Comparison of ENCODE assay signal across 1 cellular context in genomic region chr11:83284501-83285051, GRCh38.
TF ChIP-seq lines count a peak whose summit lies in the region.

No MANE protein-coding gene starts in this region.

TF ChIP-seq in HepG2, 621 proteins besides CTCF, POLR2A, EP300 and RAD21 (continued from another document and continues in another):
- TF ChIP-seq ZNF609 (CRISPR knock-in tag; IDR thresholded peaks at IDR 0.05; ENCODE audit: borderline replicate concordance) (peak; percentile 73; the same call in 1 of the 2 replicates), TSC22D2 (CRISPR knock-in tag; IDR thresholded peaks at IDR 0.05; ENCODE audit: borderline replicate concordance) (no peak), ZNF138 (CRISPR knock-in tag; IDR thresholded peaks at IDR 0.05; ENCODE audit: low read depth) (no peak), ZNF24 (IDR thresholded peaks at IDR 0.05) (no peak), ZNF337 (CRISPR knock-in tag; IDR thresholded peaks at IDR 0.05; ENCODE audit: borderline replicate concordance, low read depth) (no peak), ZNF776 (CRISPR knock-in tag; IDR thresholded peaks at IDR 0.05) (no peak), PAXIP1 (CRISPR knock-in tag; conservative IDR thresholded peaks at IDR 0.05) (peak; percentile 77), SAP130 (CRISPR knock-in tag; IDR thresholded peaks at IDR 0.05; ENCODE audit: low read depth) (peak; percentile 49), PCBP2 (optimal IDR thresholded peaks at IDR 0.05; ENCODE audit: low read depth, low read length, poor library complexity, severe bottlenecking) (no peak), ZSCAN21 (CRISPR knock-in tag; IDR thresholded peaks at IDR 0.05; ENCODE audit: borderline replicate concordance) (no peak), TEF (CRISPR knock-in tag; IDR thresholded peaks at IDR 0.05) (0 out of 2 replicates have a peak, but pooled peaks have one; percentile 6), PRMT3 (CRISPR knock-in tag; IDR thresholded peaks at IDR 0.05; ENCODE audit: borderline replicate concordance, low read depth) (no peak), MXD4 (CRISPR knock-in tag; IDR thresholded peaks at IDR 0.05) (no peak), KAT8 (CRISPR knock-in tag; IDR thresholded peaks at IDR 0.05) (no peak), ARID3A (IDR thresholded peaks at IDR 0.05; ENCODE audit: low read depth, low read length) (peak; percentile 79), ZNF296 (CRISPR knock-in tag; conservative IDR thresholded peaks at IDR 0.05) (no peak), ZKSCAN8 (CRISPR knock-in tag; IDR thresholded peaks at IDR 0.05; ENCODE audit: borderline replicate concordance) (0 out of 2 replicates have a peak, but pooled peaks have one; percentile 38), ADNP (CRISPR knock-in tag; IDR thresholded peaks at IDR 0.05) (no peak), SPEN (CRISPR knock-in tag; IDR thresholded peaks at IDR 0.05; ENCODE audit: low read depth) (no peak), HNF4G (IDR thresholded peaks at IDR 0.05; ENCODE audit: borderline replicate concordance, low read depth, low read length) (no peak), HNF4G (CRISPR knock-in tag; IDR thresholded peaks at IDR 0.05; ENCODE audit: borderline replicate concordance, low read depth) (no peak), SP4 (CRISPR knock-in tag; IDR thresholded peaks at IDR 0.05) (no peak), REL (CRISPR knock-in tag; conservative IDR thresholded peaks at IDR 0.05) (no peak), PRDM4 (CRISPR knock-in tag; IDR thresholded peaks at IDR 0.05; ENCODE audit: borderline replicate concordance) (no peak), CCDC6 (CRISPR knock-in tag; IDR thresholded peaks at IDR 0.05) (0 out of 2 replicates have a peak, but pooled peaks have one; percentile 13), ARID2 (CRISPR knock-in tag; IDR thresholded peaks at IDR 0.05; ENCODE audit: borderline replicate concordance) (no peak), ZNF770 (CRISPR knock-in tag; IDR thresholded peaks at IDR 0.05) (no peak), POGZ (CRISPR knock-in tag; IDR thresholded peaks at IDR 0.05) (no peak), NFYC (CRISPR knock-in tag; IDR thresholded peaks at IDR 0.05) (no peak), KLF9 (CRISPR knock-in tag; IDR thresholded peaks at IDR 0.05; ENCODE audit: low read depth) (no peak), ZNF207 (IDR thresholded peaks at IDR 0.05; ENCODE audit: borderline replicate concordance) (no peak), ZNF180 (CRISPR knock-in tag; IDR thresholded peaks at IDR 0.05; ENCODE audit: borderline replicate concordance, low read depth) (no peak), MED8 (CRISPR knock-in tag; IDR thresholded peaks at IDR 0.05; ENCODE audit: insufficient replicate concordance) (no peak), SRSF1 (optimal IDR thresholded peaks at IDR 0.05; ENCODE audit: low read depth, low read length) (no peak), PTBP1 (IDR thresholded peaks at IDR 0.05; ENCODE audit: low read depth, low read length, poor library complexity, severe bottlenecking) (no peak), HOMEZ (CRISPR knock-in tag; IDR thresholded peaks at IDR 0.05; ENCODE audit: low read depth) (no peak), NFATC3 (CRISPR knock-in tag; IDR thresholded peaks at IDR 0.05) (no peak), ZNF331 (CRISPR knock-in tag; IDR thresholded peaks at IDR 0.05) (no peak), TARDBP (CRISPR knock-in tag; IDR thresholded peaks at IDR 0.05) (0 out of 2 replicates have a peak, but pooled peaks have one; percentile 3), REPIN1 (CRISPR knock-in tag; IDR thresholded peaks at IDR 0.05; ENCODE audit: borderline replicate concordance, low read depth) (no peak), ZNF709 (CRISPR knock-in tag; IDR thresholded peaks at IDR 0.05) (no peak), FIP1L1 (IDR thresholded peaks at IDR 0.05; ENCODE audit: borderline replicate concordance, insufficient read depth, low read depth, low read length) (no peak), CREB1 (IDR thresholded peaks at IDR 0.05) (no peak), CREB1 (CRISPR knock-in tag; IDR thresholded peaks at IDR 0.05) (peak; percentile 33; the same call in 1 of the 2 replicates), ZBTB7A (CRISPR knock-in tag; IDR thresholded peaks at IDR 0.05) (no peak), SYNCRIP (IDR thresholded peaks at IDR 0.05; ENCODE audit: insufficient read depth, low read depth, low read length) (no peak), ZNF17 (CRISPR knock-in tag; IDR thresholded peaks at IDR 0.05) (no peak), CSRNP2 (CRISPR knock-in tag; conservative IDR thresholded peaks at IDR 0.05; ENCODE audit: low read depth) (no peak), RFX3 (CRISPR knock-in tag; IDR thresholded peaks at IDR 0.05) (no peak), MAFK (conservative IDR thresholded peaks at IDR 0.05 in 1 of 2, IDR thresholded peaks at IDR 0.05 in 1 of 2; ENCODE audit: low read length in 2 of 2) (no peak), ZNF549 (CRISPR knock-in tag; IDR thresholded peaks at IDR 0.05) (no peak)
